Comparison of ENCODE assay signal across 1 cellular context in the genomic region with DNA sequence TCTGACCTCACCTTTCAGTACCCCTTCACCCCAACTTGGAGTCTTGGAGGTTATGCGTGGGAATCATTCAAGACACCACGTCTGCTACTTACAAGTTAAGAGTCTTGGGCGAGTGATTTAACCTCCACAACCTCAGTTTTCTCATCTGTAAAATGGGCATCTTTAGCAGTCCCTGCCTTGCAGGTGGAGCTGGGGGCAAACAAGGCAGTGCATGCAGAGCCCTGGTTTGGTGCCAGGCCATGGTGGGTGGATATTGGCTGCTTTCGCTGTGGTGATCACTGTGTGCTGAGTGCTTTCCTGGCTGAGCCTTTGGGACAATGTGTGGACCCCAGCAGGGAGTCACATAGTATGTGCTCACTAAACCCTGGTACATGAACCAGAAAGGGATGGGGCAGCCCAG.
TF ChIP-seq lines count a peak whose summit lies in the region.

No MANE protein-coding gene starts in this region.

TF ChIP-seq in HepG2, 621 proteins besides CTCF, POLR2A, EP300 and RAD21 (continued from another document):
- TF ChIP-seq, protein P1, sequence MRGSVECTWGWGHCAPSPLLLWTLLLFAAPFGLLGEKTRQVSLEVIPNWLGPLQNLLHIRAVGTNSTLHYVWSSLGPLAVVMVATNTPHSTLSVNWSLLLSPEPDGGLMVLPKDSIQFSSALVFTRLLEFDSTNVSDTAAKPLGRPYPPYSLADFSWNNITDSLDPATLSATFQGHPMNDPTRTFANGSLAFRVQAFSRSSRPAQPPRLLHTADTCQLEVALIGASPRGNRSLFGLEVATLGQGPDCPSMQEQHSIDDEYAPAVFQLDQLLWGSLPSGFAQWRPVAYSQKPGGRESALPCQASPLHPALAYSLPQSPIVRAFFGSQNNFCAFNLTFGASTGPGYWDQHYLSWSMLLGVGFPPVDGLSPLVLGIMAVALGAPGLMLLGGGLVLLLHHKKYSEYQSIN (CRISPR knock-in tag; IDR thresholded peaks at IDR 0.05; ENCODE audit: borderline replicate concordance) = no peak
- TF ChIP-seq TSC22D2 (CRISPR knock-in tag; IDR thresholded peaks at IDR 0.05; ENCODE audit: borderline replicate concordance) (no peak), ZNF136 (CRISPR knock-in tag; IDR thresholded peaks at IDR 0.05; ENCODE audit: low read depth) (no peak), PCBP2 (optimal IDR thresholded peaks at IDR 0.05; ENCODE audit: low read depth, low read length, poor library complexity, severe bottlenecking) (no peak)
TF ChIP-seq in HepG2: peak in this region for 10.
